ENCODE assay signal across 20 cellular contexts in the genomic region with DNA sequence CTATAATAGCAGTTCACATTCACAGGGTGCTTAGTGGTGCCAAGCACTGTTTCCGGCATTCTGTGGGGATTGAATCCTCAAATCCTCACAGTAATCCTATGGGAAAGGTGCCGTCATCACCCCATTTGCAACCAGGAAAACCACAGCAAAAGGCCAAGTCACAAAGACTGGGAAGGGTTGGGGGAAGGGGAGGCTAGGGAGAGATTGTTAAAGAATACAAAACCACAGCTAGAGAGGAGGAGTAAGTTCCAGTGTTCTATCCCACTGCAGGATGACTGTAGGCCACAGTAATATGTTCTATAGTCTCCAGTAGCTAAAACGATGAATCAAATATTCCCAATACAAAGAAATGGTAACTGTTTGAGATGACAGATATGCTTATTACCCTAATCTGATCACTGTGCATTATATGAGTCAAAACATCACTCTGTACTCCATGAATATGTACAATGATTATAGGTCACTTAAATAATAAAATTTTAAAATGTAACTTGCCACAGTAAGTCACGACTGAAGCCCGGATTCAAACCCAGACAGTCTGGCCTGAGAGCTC.
A peak's percentile ranks its signal among the peaks of the same experiment; 100 is the strongest.
DNase-seq lines count a peak whose midpoint lies in the region; ATAC-seq and TF ChIP-seq lines count a peak whose summit lies in the region.
"Had no signal": no experiment of that assay in that cellular context is flagged by ENCODE, and none has a peak within 500 bp of the region (broad histone marks: within the 10 kb centered on the region; RNA-seq: fewer than 3 reads in every experiment).

No MANE protein-coding gene starts in this region.

- no peaks in the 10 kb centered on the region for H3K36me3 ChIP-seq in esophagus squamous epithelium
- H3K36me3 ChIP-seq: MG63 had no signal

- H3K36me3 Mint-ChIP-seq in nephron progenitor cell (ENCODE audit: low read depth) = no peaks in the 10 kb centered on the region
- H3K36me3 Mint-ChIP-seq: CD4-positive, CD25-positive, alpha-beta regulatory T cell had no signal

- DNase-seq in ELR (ENCODE audit: low read depth) = peak; percentile 35
- DNase-seq in LHCN-M2 (ENCODE audit: low read depth) = peak; percentile 92
- DNase-seq in astrocyte of the hippocampus (ENCODE audit: low read depth, low spot score) = peak; percentile 81
- DNase-seq in nephron progenitor cell = no peak
- no peak for DNase-seq in esophagus squamous epithelium (lab: John Stamatoyannopoulos, UW)
- DNase-seq in HT-29 (ENCODE audit: low spot score) = no peak
- DNase-seq: activated CD4-positive, alpha-beta T cell treated with anti-CD3 and anti-CD28 coated beads for 1 hour; activated T-cell treated with anti-CD3 and anti-CD28 coated beads, Interleukin-2, amount 50 U/mL, for 1 hour; body of pancreas; CD4-positive, CD25-positive, alpha-beta regulatory T cell; GDM1; kidney; MG63; naive thymus-derived CD4-positive, alpha-beta T cell; NCI-H2171; right cardiac atrium; stimulated activated CD4-positive, alpha-beta T cell treated with anti-CD3 and anti-CD28 coated beads, Interleukin-4, amount 100 ng/mL, for 4 hours; stimulated activated naive CD4-positive, alpha-beta T cell treated with Interleukin-2 at 50 U/mL for 16 hours had no signal

- peaks cover 11 to 23% (median 19%) of the 10 kb centered on the region in 3 donors for H3K4me1 ChIP-seq in esophagus squamous epithelium

- peaks cover 2% of the 10 kb centered on the region for H3K27me3 Mint-ChIP-seq in nephron progenitor cell (ENCODE audit: low read depth, poor library complexity)
- H3K27me3 Mint-ChIP-seq: naive thymus-derived CD4-positive, alpha-beta T cell had no signal

- no peaks in the 10 kb centered on the region for H3K9me3 ChIP-seq in esophagus squamous epithelium
- H3K9me3 ChIP-seq: body of pancreas, MG63 had no signal

- 76 to 86% methylated on average over 5 of the region's 5 CpGs for WGBS in esophagus squamous epithelium, 2 donors

- TF ChIP-seq POLR2A in esophagus squamous epithelium (IDR thresholded peaks at IDR 0.05) = no peak

- H3K27ac Mint-ChIP-seq in nephron progenitor cell = peak overlapping the region; percentile 81

- H3K9me3 Mint-ChIP-seq in nephron progenitor cell = no peaks in the 10 kb centered on the region
- H3K9me3 Mint-ChIP-seq: CD4-positive, CD25-positive, alpha-beta regulatory T cell; naive thymus-derived CD4-positive, alpha-beta T cell had no signal

- TF ChIP-seq CTCF in nephron progenitor cell (IDR thresholded peaks at IDR 0.05) (no peak), esophagus squamous epithelium (IDR thresholded peaks at IDR 0.05) (no peak)

- intact Hi-C loops in esophagus squamous epithelium (cut with DNase I) = no loop called here

- no peak overlapping the region for H3K27ac ChIP-seq in esophagus squamous epithelium
- H3K27ac ChIP-seq: body of pancreas had no signal

- H3K4me3 Mint-ChIP-seq in nephron progenitor cell = no peak overlapping the region
- H3K4me3 Mint-ChIP-seq: CD4-positive, CD25-positive, alpha-beta regulatory T cell; naive thymus-derived CD4-positive, alpha-beta T cell had no signal

- H3K4me1 Mint-ChIP-seq in nephron progenitor cell = peaks cover 80% of the 10 kb centered on the region

- ATAC-seq in GM21786 (IDR thresholded peaks at IDR 0.05; ENCODE audit: unreplicated experiment) = no peak
- ATAC-seq in GM21619 (IDR thresholded peaks at IDR 0.05; ENCODE audit: unreplicated experiment) = no peak
- ATAC-seq: body of pancreas; naive thymus-derived CD4-positive, alpha-beta T cell; right cardiac atrium had no signal

- H3K4me3 ChIP-seq in esophagus squamous epithelium = no peak overlapping the region
- H3K4me3 ChIP-seq: body of pancreas, MG63 had no signal

- no peaks in the 10 kb centered on the region for H3K27me3 ChIP-seq in esophagus squamous epithelium
- H3K27me3 ChIP-seq: body of pancreas, MG63 had no signal

Comparison
In these comparisons a context has a peak if more than half of its experiments do, and no peak if none do; other contexts are left out.
1. DNase-seq: peak in ELR (single experiment), LHCN-M2 (single experiment) and astrocyte of the hippocampus (single experiment); none in nephron progenitor cell (single experiment), esophagus squamous epithelium (single experiment) and HT-29 (single experiment).